Comparison of ENCODE assay signal across 27 cellular contexts in genomic region chr13:113956571-113956970, GRCh38. TPM values are rescaled to one million over a fixed set of nuclear protein-coding genes. Genes with fewer than 3 reads are reported as not detected.
DNase-seq lines count a peak whose midpoint lies in the region; ATAC-seq and TF ChIP-seq lines count a peak whose summit lies in the region.
"Had no signal": no experiment of that assay in that cellular context is flagged by ENCODE, and none has a peak within 500 bp of the region (broad histone marks: within the 10 kb centered on the region; RNA-seq: fewer than 3 reads in every experiment).

No MANE protein-coding gene starts in this region.

- dilution Hi-C loops in mammary epithelial cell (cut with HindIII; ENCODE audit: low sequenced_read_pairs): loop anchor here (10.0 kb wide), 1 partner anchor 78 kb away; no protein-coding TSS in a partner anchor

- no peaks in the 10 kb centered on the region for H3K79me1 ChIP-seq in neuronal stem cell (ENCODE audit: low read depth, low read length)

- intact Hi-C loops in MCF 10A (cut with micrococcal nuclease): loop anchor here (10.0 kb wide), 1 partner anchor 198 kb away; no protein-coding TSS in a partner anchor
- intact Hi-C loops in mammary epithelial cell (cut with micrococcal nuclease): no loop called here
- intact Hi-C loops in CD14-positive monocyte (cut with micrococcal nuclease): loop anchor here in 1 of 2 donors (10.0 kb wide), 1 partner anchor 158 kb away; no protein-coding TSS in a partner anchor

- H2BK12ac ChIP-seq in neuronal stem cell (ENCODE audit: low read length): no peak overlapping the region

- H2AFZ ChIP-seq in mammary epithelial cell (ENCODE audit: low read depth, low read length) (no peak overlapping the region), neuronal stem cell (ENCODE audit: low read length) (no peak overlapping the region)
- H2AFZ ChIP-seq: GM23248 had no signal

- H3K27ac Mint-ChIP-seq in MCF 10A (ENCODE audit: low read depth, unreplicated experiment) (peak overlapping the region; percentile 49), CD14-positive monocyte (peak overlapping the region in 1 of 7 donors; percentile 66), chondrocyte (ENCODE audit: unreplicated experiment) (no peak overlapping the region)

- H2AK5ac ChIP-seq in neuronal stem cell (ENCODE audit: low read depth, low read length): no peak overlapping the region

- H3K36me3 Mint-ChIP-seq in MCF 10A (ENCODE audit: insufficient read depth, unreplicated experiment) (peaks cover 13% of the 10 kb centered on the region), CD14-positive monocyte (peaks cover 3 to 10% of the 10 kb centered on the region in 2 donors), chondrocyte (ENCODE audit: low read depth) (peaks cover 30% of the 10 kb centered on the region)

- WGBS in mammary epithelial cell (ENCODE audit: low coverage, missing lambda C conversion rate): 85% methylated on average over 8 of the region's 14 CpGs
- WGBS in neuronal stem cell (ENCODE audit: extremely low coverage in 2 of 2, insufficient read length in 2 of 2, insufficient replicate concordance in 1 of 2), 2 donors: no CpG with 5 or more reads among the region's 14 CpGs

- H3K27me3 ChIP-seq in mammary epithelial cell (ENCODE audit: insufficient read depth, low read length) (no peaks in the 10 kb centered on the region), neuronal stem cell (ENCODE audit: control insufficient read depth in 3 of 3, insufficient read depth in 3 of 3, low read depth in 1 of 3, low read length in 3 of 3) (no peaks in the 10 kb centered on the region)
- H3K27me3 ChIP-seq: BE2C, SJSA1 had no signal

- H3K4me3 Mint-ChIP-seq in MCF 10A (ENCODE audit: unreplicated experiment) (no peak overlapping the region), CD14-positive monocyte (no peak overlapping the region), chondrocyte (ENCODE audit: unreplicated experiment) (no peak overlapping the region)

- H2BK15ac ChIP-seq in neuronal stem cell (ENCODE audit: low read length): no peak overlapping the region

- ATAC-seq in GM21786 (IDR thresholded peaks at IDR 0.05; ENCODE audit: unreplicated experiment) (no peak), GM21526 (IDR thresholded peaks at IDR 0.05; ENCODE audit: low FRiP score, unreplicated experiment) (no peak)
- ATAC-seq: Right ventricle myocardium inferior had no signal

- POLR2A ChIA-PET in MCF 10A (lab: Yijun Ruan, JAX): no interaction called here

- no peaks in the 10 kb centered on the region for H3K79me2 ChIP-seq in mammary epithelial cell (ENCODE audit: insufficient read depth, low read length)

- TF ChIP-seq CTCF in MCF 10A (IDR thresholded peaks at IDR 0.05; ENCODE audit: unreplicated experiment) (no peak), mammary epithelial cell (conservative IDR thresholded peaks at IDR 0.05 in 1 of 2, IDR thresholded peaks at IDR 0.05 in 1 of 2; ENCODE audit: extremely low read depth in 1 of 2, insufficient read depth in 1 of 2, low read depth in 1 of 2, low read length in 2 of 2) (no peak), CD14-positive monocyte (IDR thresholded peaks at IDR 0.05) (no peak), chondrocyte (IDR thresholded peaks at IDR 0.05) (no peak)

- no peak overlapping the region for H2BK5ac ChIP-seq in neuronal stem cell (ENCODE audit: low read length)

- peak overlapping the region; percentile 56 for H3K14ac ChIP-seq in neuronal stem cell (ENCODE audit: low read length)

- H3K36me3 ChIP-seq in mammary epithelial cell (ENCODE audit: insufficient read depth, low read length): no peaks in the 10 kb centered on the region
- H3K36me3 ChIP-seq in neuronal stem cell (replicated peaks in 1 of 2; ENCODE audit: control insufficient read depth in 2 of 2, insufficient read depth in 2 of 2, low read length in 2 of 2): no peaks in the 10 kb centered on the region
- H3K36me3 ChIP-seq: BE2C, SJSA1 had no signal

- H3K27ac ChIP-seq in mammary epithelial cell (ENCODE audit: insufficient read depth, low read depth, low read length) (no peak overlapping the region), neuronal stem cell (replicated peaks; ENCODE audit: low read length) (no peak overlapping the region)
- H3K27ac ChIP-seq: GM23248, SJSA1 had no signal

- in situ Hi-C loops in mammary epithelial cell (cut with MboI; ENCODE audit: low sequenced_read_pairs in 2 of 2): no loop called here

- H4K91ac ChIP-seq in neuronal stem cell (ENCODE audit: low read depth, low read length, poor library complexity): no peak overlapping the region

- no peaks in the 10 kb centered on the region for H3K4me1 Mint-ChIP-seq in MCF 10A (ENCODE audit: insufficient read depth, unreplicated experiment)
- peaks cover under 1% of the 10 kb centered on the region for H3K4me1 Mint-ChIP-seq in CD14-positive monocyte
- H3K4me1 Mint-ChIP-seq in chondrocyte (ENCODE audit: low read depth): no peaks in the 10 kb centered on the region

- H3K27me3 Mint-ChIP-seq in MCF 10A (ENCODE audit: insufficient read depth, unreplicated experiment): no peaks in the 10 kb centered on the region
- peaks cover 4 to 5% (median 4%) of the 10 kb centered on the region in 3 donors for H3K27me3 Mint-ChIP-seq in CD14-positive monocyte (ENCODE audit: low read depth in 3 of 3)
- no peaks in the 10 kb centered on the region for H3K27me3 Mint-ChIP-seq in chondrocyte (ENCODE audit: low read depth)

- no peak overlapping the region for H4K8ac ChIP-seq in neuronal stem cell (ENCODE audit: low read depth, low read length)

- CTCF ChIA-PET in MCF 10A (lab: Yijun Ruan, JAX): no interaction called here
- CTCF ChIA-PET in mammary epithelial cell (lab: Charles Lee; ENCODE audit: low non-redundant PET): no interaction called here

- BruUV-seq in MCF 10A (replicated peaks; lab: Mats Ljungman, UMichigan) (no TSS peak), mammary epithelial cell (replicated peaks; lab: Mats Ljungman, UMichigan) (no TSS peak)

- no peak overlapping the region for H3K4ac ChIP-seq in neuronal stem cell (ENCODE audit: low read length)

- H3K9me3 Mint-ChIP-seq in MCF 10A (ENCODE audit: unreplicated experiment) (peaks cover 22% of the 10 kb centered on the region), CD14-positive monocyte (peaks cover 35 to 56% (median 52%) of the 10 kb centered on the region in 7 donors), chondrocyte (ENCODE audit: low read depth) (peaks cover 7% of the 10 kb centered on the region)

- DNase-seq in MCF 10A (ENCODE audit: unreplicated experiment) (no peak), mammary epithelial cell (no peak), CD14-positive monocyte (ENCODE audit: low spot score) (peak; percentile 1), chondrocyte (ENCODE audit: low spot score) (peak; percentile 66), neuronal stem cell (ENCODE audit: low spot score) (no peak), NCI-H2171 treated with DMSO at 0.1 percent for 48 hours (lab: John Stamatoyannopoulos, UW) (no peak)
- DNase-seq: 8988T, ACHN, BE2C, Calu3, DMS79 treated with DMSO at 0.1 percent for 48 hours, GF-D8, GM23248, H7, Karpas-422, NCI-H1092 treated with DMSO at 0.1 percent for 48 hours, NCI-H1436, NCI-H187, NCI-H2081 treated with DMSO at 0.1 percent for 48 hours, NCI-H2171, NCI-H345, NCI-H510A treated with DMSO at 0.1 percent for 48 hours, NCI-H748 treated with DMSO at 0.1 percent for 48 hours had no signal

- H3K4me3 ChIP-seq in mammary epithelial cell (replicated peaks in 1 of 3; ENCODE audit: insufficient read depth in 1 of 3, low read depth in 2 of 3, low read length in 3 of 3) (no peak overlapping the region), neuronal stem cell (ENCODE audit: low read length in 2 of 2) (no peak overlapping the region)
- H3K4me3 ChIP-seq: GM23248, SJSA1 had no signal

- H3K4me1 ChIP-seq in mammary epithelial cell (ENCODE audit: insufficient read depth, low read length) (peaks cover under 1% of the 10 kb centered on the region), neuronal stem cell (ENCODE audit: control insufficient read depth in 2 of 2, insufficient read depth in 1 of 2, low read depth in 1 of 2, low read length in 2 of 2) (no peaks in the 10 kb centered on the region)
- H3K4me1 ChIP-seq: BE2C, SJSA1 had no signal

- peak overlapping the region; percentile 71 for H3K18ac ChIP-seq in neuronal stem cell (ENCODE audit: low read length)

- H4K20me1 ChIP-seq in mammary epithelial cell (ENCODE audit: insufficient read depth, low read length): no peaks in the 10 kb centered on the region

- no peak overlapping the region for H3K4me2 ChIP-seq in mammary epithelial cell (ENCODE audit: insufficient read depth, low read depth, low read length)
- no peak overlapping the region for H3K4me2 ChIP-seq in neuronal stem cell (ENCODE audit: insufficient read depth, low read length, poor library complexity, severe bottlenecking)

- peaks cover 14% of the 10 kb centered on the region for H3K9me3 ChIP-seq in mammary epithelial cell (replicated peaks; ENCODE audit: insufficient read depth, low read length)
- peaks cover 13 to 26% of the 10 kb centered on the region in 2 donors for H3K9me3 ChIP-seq in neuronal stem cell (replicated peaks in 1 of 2; ENCODE audit: control insufficient read depth in 2 of 2, insufficient read depth in 1 of 2, low read depth in 1 of 2, low read length in 2 of 2)
- H3K9me3 ChIP-seq: BE2C had no signal

- H3K23ac ChIP-seq in neuronal stem cell (ENCODE audit: low read depth, low read length, poor library complexity): no peak overlapping the region

- H3K9ac ChIP-seq in mammary epithelial cell (ENCODE audit: insufficient read depth, low read length) (no peak overlapping the region), neuronal stem cell (ENCODE audit: low read depth, low read length, poor library complexity) (no peak overlapping the region)
- H3K9ac ChIP-seq: GM23248 had no signal

- no peak overlapping the region for H2BK120ac ChIP-seq in neuronal stem cell (ENCODE audit: low read depth, low read length)

RNA-seq across cellular contexts. Expression of gene C13orf46, which starts 17.3 kb away (rescaled TPM):
- total RNA-seq in MCF 10A (2022): 0.54 and 1.4 TPM in 2 replicates
- under 1 TPM; 0.26 to 0.33 TPM for total RNA-seq in mammary epithelial cell
- polyA plus RNA-seq in mammary epithelial cell: 0.09 TPM
- polyA minus RNA-seq in mammary epithelial cell: not detected
- under 1 TPM in 1 of 2 donors, not detected in 1; 0.05 TPM for polyA plus RNA-seq in CD14-positive monocyte
- 1.7 to 2.2 TPM (median 2.0 TPM) in 3 replicates for total RNA-seq in chondrocyte
- polyA plus RNA-seq in neuronal stem cell (2013, experiment 1 of 2): 0.03 TPM
- polyA plus RNA-seq in neuronal stem cell (2013, experiment 2 of 2): 0.04 TPM
- total RNA-seq: GM23248, H7, SJSA1 had no signal

Comparison
In these comparisons a context has a peak if more than half of its experiments do, and no peak if none do; other contexts are left out.
1. DNase-seq: peak in CD14-positive monocyte (single experiment) and chondrocyte (single experiment); none in MCF 10A (single experiment), mammary epithelial cell (single experiment), neuronal stem cell (single experiment) and NCI-H2171 treated with DMSO at 0.1 percent for 48 hours (single experiment).